1 cellular context compared by ENCODE assay signal in the genomic region with DNA sequence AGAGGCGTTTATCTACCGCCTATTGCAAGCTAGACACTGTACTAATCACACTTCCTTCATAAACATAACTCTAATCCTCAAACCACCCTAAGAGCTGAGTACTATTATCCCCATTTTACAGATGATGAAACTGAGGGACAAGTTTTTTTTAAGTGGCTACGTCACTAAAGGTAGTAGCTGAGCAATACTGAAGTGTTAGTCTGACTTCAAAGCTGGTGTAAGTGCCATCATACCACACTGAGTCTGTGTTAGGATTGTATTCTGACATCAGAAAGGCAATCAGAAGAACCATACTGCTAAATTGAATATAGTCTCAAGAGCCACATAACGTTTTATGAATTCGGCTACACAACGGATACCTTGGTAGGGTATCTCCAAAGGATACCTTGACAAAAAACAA.
TF ChIP-seq lines count a peak whose summit lies in the region.

No MANE protein-coding gene starts in this region.

TF ChIP-seq in HepG2, 621 proteins besides CTCF, POLR2A, EP300 and RAD21 (continued from another document):
- TF ChIP-seq, protein P1, sequence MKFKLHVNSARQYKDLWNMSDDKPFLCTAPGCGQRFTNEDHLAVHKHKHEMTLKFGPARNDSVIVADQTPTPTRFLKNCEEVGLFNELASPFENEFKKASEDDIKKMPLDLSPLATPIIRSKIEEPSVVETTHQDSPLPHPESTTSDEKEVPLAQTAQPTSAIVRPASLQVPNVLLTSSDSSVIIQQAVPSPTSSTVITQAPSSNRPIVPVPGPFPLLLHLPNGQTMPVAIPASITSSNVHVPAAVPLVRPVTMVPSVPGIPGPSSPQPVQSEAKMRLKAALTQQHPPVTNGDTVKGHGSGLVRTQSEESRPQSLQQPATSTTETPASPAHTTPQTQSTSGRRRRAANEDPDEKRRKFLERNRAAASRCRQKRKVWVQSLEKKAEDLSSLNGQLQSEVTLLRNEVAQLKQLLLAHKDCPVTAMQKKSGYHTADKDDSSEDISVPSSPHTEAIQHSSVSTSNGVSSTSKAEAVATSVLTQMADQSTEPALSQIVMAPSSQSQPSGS (CRISPR knock-in tag; IDR thresholded peaks at IDR 0.05), result no peak
